In genomic region chr2:157269922-157270321, GRCh38 we compare ENCODE assay signal across 15 cellular contexts. TPM values are rescaled to one million over a fixed set of nuclear protein-coding genes. Genes with fewer than 3 reads are reported as not detected.
DNase-seq lines count a peak whose midpoint lies in the region; ATAC-seq and TF ChIP-seq lines count a peak whose summit lies in the region.
"Had no signal": no experiment of that assay in that cellular context is flagged by ENCODE, and none has a peak within 500 bp of the region (broad histone marks: within the 10 kb centered on the region; RNA-seq: fewer than 3 reads in every experiment).

No MANE protein-coding gene starts in this region.

- H3K79me2 ChIP-seq in OCI-LY3 (ENCODE audit: low read length) (no peaks in the 10 kb centered on the region), hepatocyte (no peaks in the 10 kb centered on the region)

- peak overlapping the region; percentile 90 for H3K9ac ChIP-seq in OCI-LY3 (ENCODE audit: low read length)

- DNase-seq in GDM1 (lab: John Stamatoyannopoulos, UW) (peak; percentile 54), hepatocyte (ENCODE audit: low spot score) (no peak)
- no peak for DNase-seq in activated CD8-positive, alpha-beta memory T cell treated with anti-CD3 and anti-CD28 coated beads, Interleukin-2, amount 50 U/mL, for 4 hours
- DNase-seq: activated CD4-positive, alpha-beta memory T cell treated with anti-CD3 and anti-CD28 coated beads, Interleukin-2, amount 10 ng/mL, durations not matched to agents 7 days and 5 days; activated effector memory CD4-positive, alpha-beta T cell treated with Interleukin-2 at 50 U/mL for 16 hours; COR-L47; NCI-H2107; T-helper 1 cell; tibial artery had no signal

- H3K4me2 ChIP-seq in OCI-LY3 (ENCODE audit: low read length) (peak overlapping the region; percentile 78), hepatocyte (no peak overlapping the region)

- H3K36me3 ChIP-seq in OCI-LY3 (replicated peaks; ENCODE audit: low read depth, low read length) (peaks cover 3% of the 10 kb centered on the region), hepatocyte (replicated peaks; ENCODE audit: insufficient read depth, low read depth) (no peaks in the 10 kb centered on the region)
- H3K36me3 ChIP-seq: neutrophil, tibial artery had no signal

- H3K9me3 ChIP-seq in OCI-LY3 (ENCODE audit: insufficient read depth, low read length) (no peaks in the 10 kb centered on the region), hepatocyte (ENCODE audit: low read depth) (no peaks in the 10 kb centered on the region)
- H3K9me3 ChIP-seq: neutrophil, tibial artery had no signal

- WGBS in hepatocyte (ENCODE audit: low lambda C conversion rate, missing lambda C conversion rate): 90% methylated on average over 2 of the region's 2 CpGs

- H4K20me1 ChIP-seq in OCI-LY3 (ENCODE audit: insufficient read depth, low read length) (no peaks in the 10 kb centered on the region), hepatocyte (ENCODE audit: insufficient read depth, poor library complexity, severe bottlenecking) (no peaks in the 10 kb centered on the region)

- H3K27ac ChIP-seq in OCI-LY3 (ENCODE audit: low read length) (peak overlapping the region; percentile 98), hepatocyte (no peak overlapping the region)
- H3K27ac ChIP-seq: neutrophil, tibial artery had no signal

- peak overlapping the region; percentile 51 for H3K4me3 ChIP-seq in OCI-LY3 (ENCODE audit: low read length)
- H3K4me3 ChIP-seq in hepatocyte: no peak overlapping the region
- H3K4me3 ChIP-seq: tibial artery had no signal

- H2AFZ ChIP-seq in OCI-LY3 (ENCODE audit: low read depth, low read length) (no peak overlapping the region), hepatocyte (no peak overlapping the region)

- H3K4me1 ChIP-seq in OCI-LY3 (ENCODE audit: low read length) (peaks cover 80% of the 10 kb centered on the region), hepatocyte (ENCODE audit: insufficient read depth) (no peaks in the 10 kb centered on the region)

- ATAC-seq in GM21526 (IDR thresholded peaks at IDR 0.05; ENCODE audit: low FRiP score, unreplicated experiment): peak; percentile 63
- ATAC-seq in HG03135 (IDR thresholded peaks at IDR 0.05; ENCODE audit: unreplicated experiment): peak; percentile 62
- ATAC-seq in GM19397 (IDR thresholded peaks at IDR 0.05; ENCODE audit: unreplicated experiment): no peak
- no peak for ATAC-seq in HG03457 (IDR thresholded peaks at IDR 0.05; ENCODE audit: unreplicated experiment)

- no peaks in the 10 kb centered on the region for H3K9me2 ChIP-seq in hepatocyte (replicated peaks; ENCODE audit: insufficient read depth)

- TF ChIP-seq CTCF in OCI-LY3 (IDR thresholded peaks at IDR 0.05; ENCODE audit: low read depth, low read length) (no peak), hepatocyte (IDR thresholded peaks at IDR 0.05; ENCODE audit: poor library complexity) (no peak)

- H3K27me3 ChIP-seq in OCI-LY3 (ENCODE audit: low read depth, low read length): no peaks in the 10 kb centered on the region
- H3K27me3 ChIP-seq in hepatocyte: no peaks in the 10 kb centered on the region
- H3K27me3 ChIP-seq: neutrophil, tibial artery had no signal

RNA-seq across cellular contexts. Expression of gene GALNT5, which starts 12.4 kb away (rescaled TPM):
- 13.9 and 16.3 TPM in 2 replicates for total RNA-seq in hepatocyte
- 5.9 and 6.0 TPM in 2 replicates for polyA plus RNA-seq in hepatocyte
- total RNA-seq: activated CD4-positive, alpha-beta memory T cell treated with anti-CD3 and anti-CD28 coated beads, Interleukin-2, amount 10 ng/mL, durations not matched to agents 7 days and 5 days had no signal

RNA-seq across cellular contexts. Expression of gene ERMN, which starts 55.7 kb away (rescaled TPM):
- 0.07 and 0.80 TPM in 2 replicates for total RNA-seq in hepatocyte
- polyA plus RNA-seq in hepatocyte: 0.24 and 0.64 TPM in 2 replicates

Comparison
In these comparisons a context has a peak if more than half of its experiments do, and no peak if none do; other contexts are left out.
1. ATAC-seq: peak in GM21526 (single experiment) and HG03135 (single experiment); none in GM19397 (single experiment) and HG03457 (single experiment).